Comparison of ENCODE assay signal across 1 cellular context in the genomic region with DNA sequence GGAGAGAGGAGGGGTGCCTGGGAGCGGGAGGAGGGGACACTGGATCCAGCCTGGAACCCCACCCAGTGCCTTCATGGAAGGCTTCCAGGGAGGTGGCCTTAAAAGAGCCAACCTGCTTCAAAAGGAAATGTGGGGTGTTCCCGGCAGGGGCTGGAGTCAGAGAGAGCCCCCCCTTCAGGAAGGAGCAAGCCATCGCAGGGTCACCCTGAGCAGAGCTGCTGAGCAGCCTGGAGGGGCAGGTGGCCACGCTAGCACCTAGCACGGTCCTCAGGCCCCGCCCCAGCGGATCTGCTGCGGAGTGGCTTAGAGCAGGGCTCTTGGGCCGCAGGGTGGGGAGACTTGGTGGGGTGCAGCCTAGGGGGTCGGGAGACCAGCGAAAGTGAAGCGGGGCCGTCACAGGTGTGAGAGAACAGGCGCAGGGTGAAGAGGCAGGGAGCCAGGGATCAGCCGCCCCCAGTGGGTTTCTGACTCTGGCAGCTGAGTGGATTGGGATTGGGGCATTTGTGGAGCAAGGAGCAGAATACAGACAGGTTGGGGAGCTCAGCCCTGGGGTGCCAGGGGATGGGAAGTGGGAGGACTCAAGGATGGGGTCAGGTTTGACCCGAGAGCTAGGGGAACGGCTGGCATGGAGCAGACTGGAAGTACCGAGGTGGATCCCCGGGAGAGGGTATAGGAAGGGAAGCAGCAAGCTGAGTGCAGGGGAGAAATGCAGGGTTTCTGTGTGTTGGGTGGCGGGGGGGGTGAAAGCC.
TF ChIP-seq lines count a peak whose summit lies in the region.

No MANE protein-coding gene starts in this region.

TF ChIP-seq in GM12891, 5 proteins besides CTCF, POLR2A, EP300 and RAD21:
- TF ChIP-seq SPI1 (IDR thresholded peaks at IDR 0.05; ENCODE audit: low read depth, low read length) (no peak), PAX5 (IDR thresholded peaks at IDR 0.05; ENCODE audit: insufficient read depth, low read length, severe bottlenecking) (no peak), POLR2AphosphoS5 (IDR thresholded peaks at IDR 0.05; ENCODE audit: low read depth, low read length) (no peak), TAF1 (IDR thresholded peaks at IDR 0.05; ENCODE audit: low read depth, low read length) (no peak), POU2F2 (IDR thresholded peaks at IDR 0.05; ENCODE audit: low read depth, low read length) (no peak)
TF ChIP-seq in GM12891: peak in this region for 0.
